ENCODE assay signal across 17 cellular contexts in genomic region chr6:137494967-137495595, GRCh38. TPM values are rescaled to one million over a fixed set of nuclear protein-coding genes. Genes with fewer than 3 reads are reported as not detected.
DNase-seq lines count a peak whose midpoint lies in the region; TF ChIP-seq lines count a peak whose summit lies in the region.
"Had no signal": no experiment of that assay in that cellular context is flagged by ENCODE, and none has a peak within 500 bp of the region (broad histone marks: within the 10 kb centered on the region; RNA-seq: fewer than 3 reads in every experiment).

No MANE protein-coding gene starts in this region.

- peak overlapping the region; percentile 72 for H3K27ac Mint-ChIP-seq in T-helper 2 cell treated with Interferon-gamma antibody and Interleukin-4, amounts not matched to agents 5 μg/mL and 100 μg/mL, for 36 hours
- H3K27ac Mint-ChIP-seq in IgD-negative memory B cell, result peak overlapping the region; percentile 46 to 89 (median 82)
- peak overlapping the region; percentile 87 for H3K27ac Mint-ChIP-seq in endothelial cell (ENCODE audit: unreplicated experiment)

- H2AFZ ChIP-seq in osteoblast (ENCODE audit: low read length), result no peak overlapping the region

- H3K36me3 ChIP-seq in osteoblast (ENCODE audit: insufficient read depth, low read length), result no peaks in the 10 kb centered on the region
- H3K36me3 ChIP-seq: tibial nerve had no signal

- H4K20me1 ChIP-seq in osteoblast (ENCODE audit: insufficient read depth, low read length), result no peaks in the 10 kb centered on the region

- H3K4me3 ChIP-seq in osteoblast (ENCODE audit: insufficient read depth, low read length), result no peak overlapping the region

- H3K4me1 ChIP-seq in osteoblast (ENCODE audit: insufficient read depth, low read length), result no peaks in the 10 kb centered on the region

- peaks cover 35% of the 10 kb centered on the region for H3K4me1 Mint-ChIP-seq in T-helper 2 cell treated with Interferon-gamma antibody and Interleukin-4, amounts not matched to agents 5 μg/mL and 100 μg/mL, for 36 hours (ENCODE audit: low read depth)
- H3K4me1 Mint-ChIP-seq in IgD-negative memory B cell (peaks cover 5 to 33% (median 23%) of the 10 kb centered on the region in 3 donors), endothelial cell (ENCODE audit: unreplicated experiment) (peaks cover 34% of the 10 kb centered on the region)

- peaks cover 98% of the 10 kb centered on the region for H3K27me3 ChIP-seq in osteoblast (ENCODE audit: insufficient read depth, low read length)

- no peak overlapping the region for H3K27ac ChIP-seq in osteoblast (ENCODE audit: low read depth, low read length)
- H3K27ac ChIP-seq: tibial nerve had no signal

- peaks cover 11% of the 10 kb centered on the region for H3K36me3 Mint-ChIP-seq in T-helper 2 cell treated with Interferon-gamma antibody and Interleukin-4, amounts not matched to agents 5 μg/mL and 100 μg/mL, for 36 hours (ENCODE audit: low read depth)
- H3K36me3 Mint-ChIP-seq in IgD-negative memory B cell (peaks cover 5% of the 10 kb centered on the region), endothelial cell (ENCODE audit: low read depth, unreplicated experiment) (peaks cover 5% of the 10 kb centered on the region)

- no peak for DNase-seq in T-helper 2 cell treated with Interferon-gamma antibody and Interleukin-4, amounts not matched to agents 5 μg/mL and 100 μg/mL, for 36 hours (ENCODE audit: low spot score)
- DNase-seq in T-helper 2 cell, result no peak
- peak; percentile 45 for DNase-seq in endothelial cell (ENCODE audit: low spot score)
- peak; percentile 75 for DNase-seq in osteoblast (ENCODE audit: insufficient read length, low spot score, missing footprints)
- no peak for DNase-seq in NCI-H2029 (lab: John Stamatoyannopoulos, UW)
- no peak for DNase-seq in NCI-H1092 treated with DMSO at 0.1 percent for 48 hours (lab: John Stamatoyannopoulos, UW)
- no peak for DNase-seq in T1000 (lab: John Stamatoyannopoulos, UW)
- DNase-seq: amniotic stem cell; effector memory CD4-positive, alpha-beta T cell; GF-D8; head of caudate nucleus; NCI-H524 treated with DMSO at 0.1 percent for 48 hours; SIG-M5 had no signal

- H3K4me2 ChIP-seq in osteoblast (ENCODE audit: insufficient read depth, low read length), result no peak overlapping the region

- no peaks in the 10 kb centered on the region for H3K9me3 Mint-ChIP-seq in T-helper 2 cell treated with Interferon-gamma antibody and Interleukin-4, amounts not matched to agents 5 μg/mL and 100 μg/mL, for 36 hours
- H3K9me3 Mint-ChIP-seq in IgD-negative memory B cell (peaks cover 0 to 11% (median 0%) of the 10 kb centered on the region in 3 donors), endothelial cell (ENCODE audit: unreplicated experiment) (no peaks in the 10 kb centered on the region)

- no peaks in the 10 kb centered on the region for H3K79me2 ChIP-seq in osteoblast (ENCODE audit: insufficient read depth, low read length)

- H3K4me3 Mint-ChIP-seq in T-helper 2 cell treated with Interferon-gamma antibody and Interleukin-4, amounts not matched to agents 5 μg/mL and 100 μg/mL, for 36 hours, result peak overlapping the region; percentile 54
- H3K4me3 Mint-ChIP-seq in IgD-negative memory B cell (peak overlapping the region; percentile 59 to 75 (median 68)), endothelial cell (ENCODE audit: unreplicated experiment) (peak overlapping the region; percentile 82)

- TF ChIP-seq CTCF in endothelial cell (IDR thresholded peaks at IDR 0.05; ENCODE audit: unreplicated experiment) (no peak), osteoblast (IDR thresholded peaks at IDR 0.05; ENCODE audit: extremely low read depth, low read depth, low read length) (no peak)

- peaks cover 92% of the 10 kb centered on the region for H3K27me3 Mint-ChIP-seq in T-helper 2 cell treated with Interferon-gamma antibody and Interleukin-4, amounts not matched to agents 5 μg/mL and 100 μg/mL, for 36 hours (ENCODE audit: low read depth)
- H3K27me3 Mint-ChIP-seq in IgD-negative memory B cell (peaks cover 72% of the 10 kb centered on the region), endothelial cell (ENCODE audit: unreplicated experiment) (peaks cover 31% of the 10 kb centered on the region)

- no peaks in the 10 kb centered on the region for H3K9me3 ChIP-seq in osteoblast (ENCODE audit: low read depth, low read length)
- H3K9me3 ChIP-seq: tibial nerve had no signal

RNA-seq across cellular contexts. Expression of gene OLIG3, which starts 0.9 kb away (rescaled TPM):
- polyA plus RNA-seq in IgD-negative memory B cell, result not detected
- total RNA-seq in endothelial cell (ENCODE audit: unreplicated experiment), result not detected
- total RNA-seq in osteoblast, result not detected in 2 replicates
- total RNA-seq: sciatic nerve, tibial nerve had no signal
- polyA plus RNA-seq: AG04450 had no signal

Comparison
In these comparisons a context has a peak if more than half of its experiments do, and no peak if none do; other contexts are left out.
1. DNase-seq: peak in endothelial cell (single experiment) and osteoblast (single experiment); none in T-helper 2 cell treated with Interferon-gamma antibody and Interleukin-4, amounts not matched to agents 5 μg/mL and 100 μg/mL, for 36 hours (single experiment), T-helper 2 cell (0 of 5), NCI-H2029 (single experiment), NCI-H1092 treated with DMSO at 0.1 percent for 48 hours (single experiment) and T1000 (single experiment).
2. Peak in every context shown above with its lines, with median percentiles within 50 percentile points of each other: H3K27ac Mint-ChIP-seq and H3K4me3 Mint-ChIP-seq.